In the genomic region with DNA sequence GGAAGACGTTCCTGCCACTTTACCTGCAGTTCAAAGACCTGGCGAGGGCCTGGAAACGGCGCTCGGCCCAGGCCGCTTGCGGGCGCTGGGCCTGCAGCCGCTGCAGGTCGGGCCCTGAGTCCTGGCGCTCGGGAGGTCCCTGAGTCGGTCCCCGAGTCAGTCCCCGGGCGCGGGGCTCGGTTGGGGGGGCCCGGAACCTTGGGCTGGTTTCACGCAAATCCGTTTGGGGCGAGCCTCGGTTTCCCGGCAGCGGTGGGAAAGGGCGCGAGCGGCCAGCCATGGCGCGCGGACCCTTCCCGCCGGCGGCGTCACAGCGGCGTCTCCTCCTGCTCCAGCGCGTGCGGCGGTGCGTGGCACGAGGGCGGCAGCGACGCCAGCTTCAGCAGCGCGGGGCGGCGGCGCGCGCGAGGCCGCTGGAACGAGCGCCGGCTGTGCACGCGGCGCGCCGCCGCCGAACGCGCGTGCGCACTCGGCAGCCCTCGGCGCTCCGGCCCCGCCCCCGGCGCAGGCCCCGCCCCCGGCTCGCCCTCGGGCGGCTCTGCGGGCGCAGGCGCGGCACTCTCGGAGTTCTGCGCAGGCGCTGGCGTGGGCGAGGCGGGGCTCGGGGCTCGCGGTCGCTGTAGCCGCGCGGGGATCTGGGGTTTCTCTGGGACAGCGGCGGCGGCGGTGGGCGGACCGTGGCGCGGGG, we compare ENCODE assay signal across 8 cellular contexts. TPM values are rescaled to one million over a fixed set of nuclear protein-coding genes. Genes with fewer than 3 reads are reported as not detected.
DNase-seq lines count a peak whose midpoint lies in the region; ATAC-seq and TF ChIP-seq lines count a peak whose summit lies in the region.

No MANE protein-coding gene starts in this region.

- POLR2A ChIA-PET in activated CD4-positive, alpha-beta memory T cell treated with anti-CD3 and anti-CD28 coated beads, Interleukin-2, amount 10 ng/mL, durations not matched to agents 7 days and 5 days (lab: Charles Lee): interaction anchor here (0.7 to 2.0 kb wide), 10 partner anchors 13 to 420 kb away, joined by 3 to 8 read pairs (median 4); partner anchors contain the start of genes BRD9, CEP72, EXOC3 and PDCD6

- peak overlapping the region; percentile 97 for H3K4me3 ChIP-seq in lower lobe of right lung

- H3K4me1 ChIP-seq in lower lobe of right lung: peaks cover 26% of the 10 kb centered on the region

- H3K9me3 Mint-ChIP-seq in activated CD4-positive, alpha-beta memory T cell treated with anti-CD3 and anti-CD28 coated beads, Interleukin-2, amount 10 ng/mL, durations not matched to agents 7 days and 5 days: no peaks in the 10 kb centered on the region

- H3K27me3 ChIP-seq in lower lobe of right lung (ENCODE audit: low read depth): peaks cover 26% of the 10 kb centered on the region

- CTCF ChIA-PET in activated CD4-positive, alpha-beta memory T cell treated with anti-CD3 and anti-CD28 coated beads, Interleukin-2, amount 10 ng/mL, durations not matched to agents 7 days and 5 days (lab: Charles Lee): interaction anchor here (1.2 to 2.5 kb wide), 4 partner anchors 20 to 156 kb away, joined by 3 to 14 read pairs (median 7); no protein-coding TSS in a partner anchor

- no peaks in the 10 kb centered on the region for H3K9me3 ChIP-seq in lower lobe of right lung

- peaks cover 17% of the 10 kb centered on the region for H3K36me3 Mint-ChIP-seq in activated CD4-positive, alpha-beta memory T cell treated with anti-CD3 and anti-CD28 coated beads, Interleukin-2, amount 10 ng/mL, durations not matched to agents 7 days and 5 days (ENCODE audit: low read depth)

- H3K4me1 Mint-ChIP-seq in activated CD4-positive, alpha-beta memory T cell treated with anti-CD3 and anti-CD28 coated beads, Interleukin-2, amount 10 ng/mL, durations not matched to agents 7 days and 5 days: peaks cover 23% of the 10 kb centered on the region

- H3K36me3 ChIP-seq in lower lobe of right lung: peaks cover 5% of the 10 kb centered on the region

- H3K27me3 Mint-ChIP-seq in activated CD4-positive, alpha-beta memory T cell treated with anti-CD3 and anti-CD28 coated beads, Interleukin-2, amount 10 ng/mL, durations not matched to agents 7 days and 5 days: peaks cover 4% of the 10 kb centered on the region

- ATAC-seq in GM19328 (IDR thresholded peaks at IDR 0.05; ENCODE audit: unreplicated experiment) (peak; percentile 72), HG03460 (IDR thresholded peaks at IDR 0.05; ENCODE audit: unreplicated experiment) (peak; percentile 62), lower lobe of right lung (peak; percentile 91 to 93)

- intact Hi-C loops in lower lobe of right lung (cut with DNase I): no loop called here

- peak overlapping the region; percentile 54 for H3K27ac Mint-ChIP-seq in activated CD4-positive, alpha-beta memory T cell treated with anti-CD3 and anti-CD28 coated beads, Interleukin-2, amount 10 ng/mL, durations not matched to agents 7 days and 5 days

- DNase-seq in NCI-H748 (lab: John Stamatoyannopoulos, UW; ENCODE audit: unreplicated experiment) (peak; percentile 98), ecto neural progenitor cell (ENCODE audit: low spot score) (peak; percentile 92), lower lobe of right lung (peak; percentile 92)
- peak; percentile 88 for DNase-seq in activated CD4-positive, alpha-beta memory T cell treated with anti-CD3 and anti-CD28 coated beads, Interleukin-2, amount 10 ng/mL, durations not matched to agents 7 days and 5 days
- DNase-seq in stimulated activated CD4-positive, alpha-beta T cell treated with anti-CD3 and anti-CD28 coated beads, TNF-alpha, amount 100 ng/mL, for 1 hour (ENCODE audit: low read depth in 3 of 3, low spot score in 1 of 3): peak; percentile 61 to 89 (median 84)

- H3K4me3 Mint-ChIP-seq in activated CD4-positive, alpha-beta memory T cell treated with anti-CD3 and anti-CD28 coated beads, Interleukin-2, amount 10 ng/mL, durations not matched to agents 7 days and 5 days: peak overlapping the region; percentile 70

- TF ChIP-seq CTCF in C4-2B (conservative IDR thresholded peaks at IDR 0.05) (no peak), lower lobe of right lung (IDR thresholded peaks at IDR 0.05) (no peak)

- peak overlapping the region; percentile 100 for H3K27ac ChIP-seq in C4-2B
- H3K27ac ChIP-seq in lower lobe of right lung: peak overlapping the region; percentile 80

RNA-seq across cellular contexts. Expression of gene EXOC3, which starts 29.8 kb away (rescaled TPM):
- 10 to 100 TPM; 67.7 to 68.8 TPM for total RNA-seq in activated CD4-positive, alpha-beta memory T cell treated with anti-CD3 and anti-CD28 coated beads, Interleukin-2, amount 10 ng/mL, durations not matched to agents 7 days and 5 days
- total RNA-seq in lower lobe of right lung: 58.9 TPM

RNA-seq across cellular contexts. Expression of gene SLC9A3, which starts 51.4 kb away (rescaled TPM):
- 1 to 10 TPM; 1.2 to 1.6 TPM for total RNA-seq in activated CD4-positive, alpha-beta memory T cell treated with anti-CD3 and anti-CD28 coated beads, Interleukin-2, amount 10 ng/mL, durations not matched to agents 7 days and 5 days
- 1.1 TPM for total RNA-seq in lower lobe of right lung

Comparison
In these comparisons a context has a peak if more than half of its experiments do, and no peak if none do; other contexts are left out.
1. Peak in every context shown above with its lines: DNase-seq, ATAC-seq, H3K4me3 ChIP-seq and H3K27ac ChIP-seq.